8 cellular contexts compared by ENCODE assay signal in the genomic region with DNA sequence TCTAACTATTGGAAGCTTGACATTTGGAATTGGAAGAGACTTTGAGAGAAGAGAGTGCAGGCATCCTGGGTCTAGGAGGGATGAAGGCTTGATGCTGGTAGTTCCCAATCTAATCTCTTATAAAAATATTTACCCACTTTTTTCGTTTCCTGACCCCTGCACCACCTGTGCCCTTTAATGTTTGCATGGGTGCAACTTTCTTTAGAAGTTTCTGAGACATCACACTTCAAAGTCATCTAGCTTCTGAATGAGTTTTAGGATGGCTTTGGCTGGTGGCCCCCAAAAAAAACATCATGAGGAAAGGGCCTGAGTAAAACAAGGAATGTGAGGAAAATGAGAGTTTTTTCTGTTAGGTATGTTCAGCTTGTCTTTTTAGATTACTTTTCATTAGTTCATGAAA. TPM values are rescaled to one million over a fixed set of nuclear protein-coding genes. Genes with fewer than 3 reads are reported as not detected.
A peak's percentile ranks its signal among the peaks of the same experiment; 100 is the strongest.
DNase-seq lines count a peak whose midpoint lies in the region; ATAC-seq, FAIRE-seq and TF ChIP-seq lines count a peak whose summit lies in the region.

No MANE protein-coding gene starts in this region.

- H3K27ac ChIP-seq in adipose tissue (ENCODE audit: low read depth, low read length) (peak overlapping the region; percentile 72), liver (ENCODE audit: low read depth in 1 of 2, low read length in 2 of 2) (no peak overlapping the region), thoracic aorta (no peak overlapping the region), small intestine (ENCODE audit: low read depth in 1 of 2, low read length in 1 of 2) (no peak overlapping the region)

- H3K27ac Mint-ChIP-seq in activated T-cell treated with anti-CD3 and anti-CD28 coated beads, Interleukin-2, amount 50 U/mL, for 24 hours: peak overlapping the region; percentile 99

- H3K36me3 ChIP-seq in liver (ENCODE audit: control insufficient read depth in 4 of 4, insufficient read depth in 3 of 4, low read depth in 1 of 4, low read length in 3 of 4): peaks cover 0 to 3% (median 1%) of the 10 kb centered on the region in 4 donors
- H3K36me3 ChIP-seq in thoracic aorta: no peaks in the 10 kb centered on the region
- no peaks in the 10 kb centered on the region for H3K36me3 ChIP-seq in small intestine (ENCODE audit: control insufficient read depth in 2 of 2, insufficient read depth in 2 of 2, low read length in 2 of 2)

- TF ChIP-seq RAD21 in liver (IDR thresholded peaks at IDR 0.05): no peak

- 0 to 6% (median 4%) methylated on average over 1 of the region's 1 CpG for WGBS in adipose tissue, 3 donors
- WGBS in liver: 2% methylated on average over 1 of the region's 1 CpG
- 0 to 6% (median 4%) methylated on average over 1 of the region's 1 CpG for WGBS in small intestine, 3 donors

- no peak for FAIRE-seq in small intestine (lab: Jason Lieb, UNC)

- H3K4me3 ChIP-seq in liver (ENCODE audit: low read depth in 1 of 3, low read length in 3 of 3): peak overlapping the region; percentile 81 to 93 (median 90)
- H3K4me3 ChIP-seq in thoracic aorta: peak overlapping the region; percentile 85
- peak overlapping the region in 1 of 2 donors; percentile 91 for H3K4me3 ChIP-seq in small intestine (ENCODE audit: low read depth in 1 of 2, low read length in 2 of 2)

- peak overlapping the region; percentile 100 for H3K4me3 Mint-ChIP-seq in activated T-cell treated with anti-CD3 and anti-CD28 coated beads, Interleukin-2, amount 50 U/mL, for 24 hours

- peak overlapping the region; percentile 73 to 79 for H3K9ac ChIP-seq in liver (ENCODE audit: low read depth in 1 of 2, low read length in 2 of 2)

- DNase-seq in activated T-cell treated with anti-CD3 and anti-CD28 coated beads, Interleukin-2, amount 50 U/mL, for 24 hours: no peak
- DNase-seq in activated T-cell treated with anti-CD3 and anti-CD28 coated beads, Interleukin-2, amount 50 U/mL, for 48 hours: no peak
- DNase-seq in thoracic aorta (ENCODE audit: low spot score): no peak
- no peak for DNase-seq in NCI-H526 (lab: John Stamatoyannopoulos, UW)
- no peak for DNase-seq in small intestine
- no peak for DNase-seq in activated gamma-delta T cell treated with Interleukin-2 at 50 U/mL for 16 hours

- H3K4me1 Mint-ChIP-seq in activated T-cell treated with anti-CD3 and anti-CD28 coated beads, Interleukin-2, amount 50 U/mL, for 24 hours (ENCODE audit: low read depth): peaks cover 28% of the 10 kb centered on the region

- no peaks in the 10 kb centered on the region for H3K27me3 Mint-ChIP-seq in activated T-cell treated with anti-CD3 and anti-CD28 coated beads, Interleukin-2, amount 50 U/mL, for 24 hours

- H3K27me3 ChIP-seq in liver (ENCODE audit: control insufficient read depth in 4 of 4, insufficient read depth in 4 of 4, low read length in 3 of 4) (no peaks in the 10 kb centered on the region), thoracic aorta (replicated peaks; ENCODE audit: insufficient read depth) (no peaks in the 10 kb centered on the region), small intestine (ENCODE audit: control insufficient read depth in 2 of 2, insufficient read depth in 2 of 2, low read length in 2 of 2) (no peaks in the 10 kb centered on the region)

- H3K36me3 Mint-ChIP-seq in activated T-cell treated with anti-CD3 and anti-CD28 coated beads, Interleukin-2, amount 50 U/mL, for 24 hours (ENCODE audit: low read depth): peaks cover 60% of the 10 kb centered on the region

- H3K9me3 Mint-ChIP-seq in activated T-cell treated with anti-CD3 and anti-CD28 coated beads, Interleukin-2, amount 50 U/mL, for 24 hours: peaks cover 2% of the 10 kb centered on the region

- H3K9me3 ChIP-seq in liver (ENCODE audit: control insufficient read depth in 4 of 4, low read length in 3 of 4): no peaks in the 10 kb centered on the region
- no peaks in the 10 kb centered on the region for H3K9me3 ChIP-seq in thoracic aorta
- H3K9me3 ChIP-seq in small intestine (ENCODE audit: control insufficient read depth, low read depth): no peaks in the 10 kb centered on the region

- no peak for ATAC-seq in thoracic aorta (ENCODE audit: insufficient number of reproducible peaks, low FRiP score, low read depth)

- TF ChIP-seq CTCF in liver (IDR thresholded peaks at IDR 0.05; ENCODE audit: low read depth, low read length, missing input control) (no peak), thoracic aorta (IDR thresholded peaks at IDR 0.05) (no peak)

- H3K4me1 ChIP-seq in liver (ENCODE audit: control insufficient read depth in 4 of 4, insufficient read depth in 4 of 4, low read length in 3 of 4): peaks cover 0 to 15% (median 7%) of the 10 kb centered on the region in 4 donors
- H3K4me1 ChIP-seq in thoracic aorta (ENCODE audit: control insufficient read depth in 1 of 2, low read depth in 2 of 2): peaks cover 0 to 22% of the 10 kb centered on the region in 2 donors
- H3K4me1 ChIP-seq in small intestine (ENCODE audit: control insufficient read depth in 2 of 2, insufficient read depth in 1 of 2, low read depth in 1 of 2, low read length in 1 of 2): peaks cover 0 to 2% of the 10 kb centered on the region in 2 donors

TF ChIP-seq in liver, 16 proteins besides CTCF, POLR2A, EP300 and RAD21:
- TF ChIP-seq REST (IDR thresholded peaks at IDR 0.05) (no peak), GABPA (IDR thresholded peaks at IDR 0.05 in 1 of 2, conservative IDR thresholded peaks at IDR 0.05 in 1 of 2) (no peak), ATF3 (IDR thresholded peaks at IDR 0.05) (no peak), SP1 (IDR thresholded peaks at IDR 0.05) (no peak), JUND (IDR thresholded peaks at IDR 0.05) (no peak), RXRA (IDR thresholded peaks at IDR 0.05) (no peak), HNF4G (IDR thresholded peaks at IDR 0.05) (no peak), EGR1 (IDR thresholded peaks at IDR 0.05; ENCODE audit: low read depth in 2 of 2) (no peak), MAX (IDR thresholded peaks at IDR 0.05) (no peak), FOXA2 (IDR thresholded peaks at IDR 0.05) (no peak), HNF4A (conservative IDR thresholded peaks at IDR 0.05) (no peak), YY1 (IDR thresholded peaks at IDR 0.05) (no peak), FOXA1 (IDR thresholded peaks at IDR 0.05) (no peak), NR2F2 (IDR thresholded peaks at IDR 0.05) (no peak), TAF1 (conservative IDR thresholded peaks at IDR 0.05) (no peak)
- TF ChIP-seq, protein P1, sequence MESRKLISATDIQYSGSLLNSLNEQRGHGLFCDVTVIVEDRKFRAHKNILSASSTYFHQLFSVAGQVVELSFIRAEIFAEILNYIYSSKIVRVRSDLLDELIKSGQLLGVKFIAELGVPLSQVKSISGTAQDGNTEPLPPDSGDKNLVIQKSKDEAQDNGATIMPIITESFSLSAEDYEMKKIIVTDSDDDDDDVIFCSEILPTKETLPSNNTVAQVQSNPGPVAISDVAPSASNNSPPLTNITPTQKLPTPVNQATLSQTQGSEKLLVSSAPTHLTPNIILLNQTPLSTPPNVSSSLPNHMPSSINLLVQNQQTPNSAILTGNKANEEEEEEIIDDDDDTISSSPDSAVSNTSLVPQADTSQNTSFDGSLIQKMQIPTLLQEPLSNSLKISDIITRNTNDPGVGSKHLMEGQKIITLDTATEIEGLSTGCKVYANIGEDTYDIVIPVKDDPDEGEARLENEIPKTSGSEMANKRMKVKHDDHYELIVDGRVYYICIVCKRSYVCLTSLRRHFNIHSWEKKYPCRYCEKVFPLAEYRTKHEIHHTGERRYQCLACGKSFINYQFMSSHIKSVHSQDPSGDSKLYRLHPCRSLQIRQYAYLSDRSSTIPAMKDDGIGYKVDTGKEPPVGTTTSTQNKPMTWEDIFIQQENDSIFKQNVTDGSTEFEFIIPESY (IDR thresholded peaks at IDR 0.05): no peak

RNA-seq across cellular contexts. Expression of gene POLD3, which starts 1.1 kb away (rescaled TPM):
- polyA plus RNA-seq in adipose tissue: 1 to 10 TPM; 6.7 to 9.5 (median 8.2) TPM
- 1 to 10 TPM; 5.7 to 8.3 TPM for total RNA-seq in liver
- polyA plus RNA-seq in liver: 1 to 10 TPM; 3.0 to 4.3 TPM
- 10 to 100 TPM in 1 of 2 donors, 1 to 10 TPM in 1; 5.6 to 14.5 TPM for total RNA-seq in thoracic aorta
- 10 to 100 TPM; 11.1 to 25.9 (median 12.5) TPM for polyA plus RNA-seq in small intestine
